Comparison of ENCODE assay signal across 11 cellular contexts in genomic region chr5:140882591-140882899, GRCh38. TPM values are rescaled to one million over a fixed set of nuclear protein-coding genes. Genes with fewer than 3 reads are reported as not detected.
DNase-seq lines count a peak whose midpoint lies in the region; ATAC-seq and TF ChIP-seq lines count a peak whose summit lies in the region.
"Had no signal": no experiment of that assay in that cellular context is flagged by ENCODE, and none has a peak within 500 bp of the region (broad histone marks: within the 10 kb centered on the region; RNA-seq: fewer than 3 reads in every experiment).

No MANE protein-coding gene starts in this region.

- no peaks in the 10 kb centered on the region for H3K9me3 ChIP-seq in iPS-15b (ENCODE audit: control insufficient read depth, insufficient read depth, low read length)

- H3K4me3 ChIP-seq in iPS-15b (ENCODE audit: low read depth, low read length): peak overlapping the region; percentile 26

- H3K4me3 Mint-ChIP-seq in T-helper 1 cell treated with Interleukin-12 subunit alpha and Interleukin-12 subunit beta and Interleukin-4 antibody, amounts not matched to agents 30 μg/mL and 1 μg/mL, for 36 hours: no peak overlapping the region
- H3K4me3 Mint-ChIP-seq in type B pancreatic cell: no peak overlapping the region

- H3K4me1 ChIP-seq in iPS-15b (ENCODE audit: control insufficient read depth, insufficient read depth, low read length): no peaks in the 10 kb centered on the region

- H3K36me3 ChIP-seq in iPS-15b (ENCODE audit: control insufficient read depth, insufficient read depth, low read length): no peaks in the 10 kb centered on the region

- peak overlapping the region; percentile 42 for H3K27ac Mint-ChIP-seq in T-helper 1 cell treated with Interleukin-12 subunit alpha and Interleukin-12 subunit beta and Interleukin-4 antibody, amounts not matched to agents 30 μg/mL and 1 μg/mL, for 36 hours
- H3K27ac Mint-ChIP-seq in type B pancreatic cell: peak overlapping the region; percentile 6

- no peak for DNase-seq in T-helper 1 cell
- DNase-seq in RPMI7951 (ENCODE audit: low read depth): peak; percentile 9
- DNase-seq in type B pancreatic cell (ENCODE audit: extremely low spot score, unreplicated experiment): no peak
- DNase-seq in stimulated activated naive CD4-positive, alpha-beta T cell (lab: John Stamatoyannopoulos, UW): no peak
- DNase-seq: SIG-M5 had no signal

- ATAC-seq in GM18519 (IDR thresholded peaks at IDR 0.05; ENCODE audit: low FRiP score, unreplicated experiment) (no peak), GM18909 (IDR thresholded peaks at IDR 0.05; ENCODE audit: poor library complexity, unreplicated experiment) (no peak)

- no peak overlapping the region for H3K9ac ChIP-seq in iPS-15b (ENCODE audit: low read depth, low read length)
- H3K9ac ChIP-seq: KMS-11 had no signal

- H3K27me3 Mint-ChIP-seq in T-helper 1 cell treated with Interleukin-12 subunit alpha and Interleukin-12 subunit beta and Interleukin-4 antibody, amounts not matched to agents 30 μg/mL and 1 μg/mL, for 36 hours (ENCODE audit: low read depth): no peaks in the 10 kb centered on the region
- no peaks in the 10 kb centered on the region for H3K27me3 Mint-ChIP-seq in type B pancreatic cell

- no peaks in the 10 kb centered on the region for H3K27me3 ChIP-seq in iPS-15b (ENCODE audit: control insufficient read depth, insufficient read depth, low read length)

- H3K9me3 Mint-ChIP-seq in T-helper 1 cell treated with Interleukin-12 subunit alpha and Interleukin-12 subunit beta and Interleukin-4 antibody, amounts not matched to agents 30 μg/mL and 1 μg/mL, for 36 hours: peaks cover 25% of the 10 kb centered on the region
- peaks cover 33% of the 10 kb centered on the region for H3K9me3 Mint-ChIP-seq in type B pancreatic cell

- no peak for TF ChIP-seq CTCF in type B pancreatic cell (conservative IDR thresholded peaks at IDR 0.05)

- no peaks in the 10 kb centered on the region for H3K4me1 Mint-ChIP-seq in T-helper 1 cell treated with Interleukin-12 subunit alpha and Interleukin-12 subunit beta and Interleukin-4 antibody, amounts not matched to agents 30 μg/mL and 1 μg/mL, for 36 hours (ENCODE audit: low read depth)
- no peaks in the 10 kb centered on the region for H3K4me1 Mint-ChIP-seq in type B pancreatic cell (ENCODE audit: unreplicated experiment)

- peaks cover 1% of the 10 kb centered on the region for H3K36me3 Mint-ChIP-seq in T-helper 1 cell treated with Interleukin-12 subunit alpha and Interleukin-12 subunit beta and Interleukin-4 antibody, amounts not matched to agents 30 μg/mL and 1 μg/mL, for 36 hours (ENCODE audit: low read depth)
- peaks cover 46% of the 10 kb centered on the region for H3K36me3 Mint-ChIP-seq in type B pancreatic cell

RNA-seq across cellular contexts. Expression of gene PCDHA13, which starts 0.6 kb away (rescaled TPM):
- not detected in 2 replicates for total RNA-seq in RPMI7951 (2014; rRNA removed; shearing (Covaris generic))
- 2.6 and 5.1 TPM in 2 replicates for total RNA-seq in type B pancreatic cell (ENCODE audit: low replicate concordance)
- total RNA-seq: kidney epithelial cell had no signal

RNA-seq across cellular contexts. Expression of gene PCDHA12, which starts 7.4 kb away (rescaled TPM):
- total RNA-seq in RPMI7951 (2014; rRNA removed; shearing (Covaris generic)): not detected in 2 replicates
- total RNA-seq in type B pancreatic cell (ENCODE audit: low replicate concordance): 10.2 and 27.3 TPM in 2 replicates

RNA-seq across cellular contexts. Expression of gene PCDHA11, which starts 13.8 kb away (rescaled TPM):
- total RNA-seq in RPMI7951 (2014; rRNA removed; shearing (Covaris generic)): not detected in 2 replicates
- 5.2 and 8.1 TPM in 2 replicates for total RNA-seq in type B pancreatic cell (ENCODE audit: low replicate concordance)

RNA-seq across cellular contexts. Expression of gene PCDHA10, which starts 26.8 kb away (rescaled TPM):
- total RNA-seq in RPMI7951 (2014; rRNA removed; shearing (Covaris generic)): not detected in 2 replicates
- 9.9 and 20.3 TPM in 2 replicates for total RNA-seq in type B pancreatic cell (ENCODE audit: low replicate concordance)

RNA-seq across cellular contexts. Expression of gene PCDHA9, which starts 34.4 kb away (rescaled TPM):
- not detected in 2 replicates for total RNA-seq in RPMI7951 (2014; rRNA removed; shearing (Covaris generic))
- total RNA-seq in type B pancreatic cell (ENCODE audit: low replicate concordance): 1.5 and 2.5 TPM in 2 replicates

Comparison
In these comparisons a context has a peak if more than half of its experiments do, and no peak if none do; other contexts are left out.
1. RNA of gene PCDHA12, which starts 7.4 kb away (total RNA-seq): 10.2 to 27.3 TPM in type B pancreatic cell; not detected in RPMI7951; every median in the first group is over 10 times any median in the second.